ENCODE assay signal across 1 cellular context in genomic region chr11:48062649-48063048, GRCh38.
TF ChIP-seq lines count a peak whose summit lies in the region.

No MANE protein-coding gene starts in this region.

TF ChIP-seq in IMR-90, 13 proteins besides CTCF, POLR2A, EP300 and RAD21:
- TF ChIP-seq MXI1 (IDR thresholded peaks at IDR 0.05; ENCODE audit: borderline replicate concordance, low read depth, low read length) (no peak), NFE2L2 (IDR thresholded peaks at IDR 0.05; ENCODE audit: low read depth, low read length) (no peak), SMC3 (IDR thresholded peaks at IDR 0.05; ENCODE audit: low read depth, low read length) (no peak), MAFK (IDR thresholded peaks at IDR 0.05; ENCODE audit: low read depth, low read length) (no peak), CHD1 (IDR thresholded peaks at IDR 0.05; ENCODE audit: low read depth, low read length) (no peak)
